8 cellular contexts compared by ENCODE assay signal in genomic region chr5:149959406-149960236, GRCh38. TPM values are rescaled to one million over a fixed set of nuclear protein-coding genes. Genes with fewer than 3 reads are reported as not detected.
DNase-seq lines count a peak whose midpoint lies in the region; ATAC-seq and TF ChIP-seq lines count a peak whose summit lies in the region.

No MANE protein-coding gene starts in this region.

- 40 to 48% (median 47%) methylated on average over 14 of the region's 14 CpGs for WGBS in psoas muscle, 3 donors

- H3K9me3 Mint-ChIP-seq in CD14-positive monocyte: peaks cover 0 to 2% (median 0%) of the 10 kb centered on the region in 7 donors
- peaks cover 3% of the 10 kb centered on the region for H3K9me3 Mint-ChIP-seq in activated naive CD4-positive, alpha-beta T cell treated with anti-CD3 and anti-CD28 coated beads, Interleukin-2, amount 10 ng/mL, durations not matched to agents 7 days and 5 days
- peaks cover 10% of the 10 kb centered on the region for H3K9me3 Mint-ChIP-seq in glutamatergic neuron (ENCODE audit: unreplicated experiment)

- DNase-seq in CD14-positive monocyte (ENCODE audit: low spot score) (peak; percentile 53), H4 (ENCODE audit: low spot score) (peak; percentile 60), RPMI7951 (ENCODE audit: low read depth) (peak; percentile 79), glutamatergic neuron (no peak), psoas muscle (no peak), ureter (ENCODE audit: low spot score) (no peak)
- peak; percentile 45 for DNase-seq in activated naive CD4-positive, alpha-beta T cell treated with anti-CD3 and anti-CD28 coated beads, Interleukin-2, amount 10 ng/mL, durations not matched to agents 7 days and 5 days

- peak overlapping the region; percentile 89 to 94 for H3K4me3 Mint-ChIP-seq in CD14-positive monocyte
- peak overlapping the region; percentile 80 for H3K4me3 Mint-ChIP-seq in activated naive CD4-positive, alpha-beta T cell treated with anti-CD3 and anti-CD28 coated beads, Interleukin-2, amount 10 ng/mL, durations not matched to agents 7 days and 5 days
- peak overlapping the region; percentile 96 for H3K4me3 Mint-ChIP-seq in glutamatergic neuron (ENCODE audit: unreplicated experiment)

- peak overlapping the region; percentile 92 for H3K27ac ChIP-seq in psoas muscle

- no peaks in the 10 kb centered on the region for H3K36me3 ChIP-seq in psoas muscle (ENCODE audit: insufficient read depth in 1 of 2, low read depth in 1 of 2)

- H3K4me3 ChIP-seq in psoas muscle: peak overlapping the region; percentile 72

- no peaks in the 10 kb centered on the region for H3K9me3 ChIP-seq in psoas muscle

- no peaks in the 10 kb centered on the region for H3K4me1 ChIP-seq in psoas muscle

- H3K4me1 Mint-ChIP-seq in CD14-positive monocyte: peaks cover 31% of the 10 kb centered on the region
- H3K4me1 Mint-ChIP-seq in activated naive CD4-positive, alpha-beta T cell treated with anti-CD3 and anti-CD28 coated beads, Interleukin-2, amount 10 ng/mL, durations not matched to agents 7 days and 5 days: peaks cover 32% of the 10 kb centered on the region
- peaks cover 9% of the 10 kb centered on the region for H3K4me1 Mint-ChIP-seq in glutamatergic neuron (ENCODE audit: low read depth, unreplicated experiment)

- intact Hi-C loops in CD14-positive monocyte (cut with micrococcal nuclease) (loop anchor here in 1 of 2 donors (2.0 to 5.0 kb wide), 2 partner anchors 19 to 43 kb away; partner anchors contain the start of genes HMGXB3 and TIGD6), psoas muscle (cut with DNase I) (loop anchor here (5.0 kb wide), 2 partner anchors 107 to 127 kb away; no protein-coding TSS in a partner anchor)

- CTCF ChIA-PET in activated naive CD4-positive, alpha-beta T cell treated with anti-CD3 and anti-CD28 coated beads, Interleukin-2, amount 10 ng/mL, durations not matched to agents 7 days and 5 days (lab: Charles Lee): interaction anchor here (0.6 to 6.6 kb wide), 16 partner anchors 11 to 343 kb away, joined by 3 to 180 read pairs (median 3); no protein-coding TSS in a partner anchor

- H3K27me3 ChIP-seq in psoas muscle (ENCODE audit: insufficient read depth in 3 of 3, low read length in 2 of 3): no peaks in the 10 kb centered on the region

- ATAC-seq in psoas muscle: peak in 2 of 4 donors; percentile 8 to 13
- no peak for ATAC-seq in HG03039 (IDR thresholded peaks at IDR 0.05; ENCODE audit: unreplicated experiment)

- H3K36me3 Mint-ChIP-seq in CD14-positive monocyte (peaks cover 2 to 3% of the 10 kb centered on the region in 2 donors), glutamatergic neuron (ENCODE audit: unreplicated experiment) (no peaks in the 10 kb centered on the region)
- peaks cover 5% of the 10 kb centered on the region for H3K36me3 Mint-ChIP-seq in activated naive CD4-positive, alpha-beta T cell treated with anti-CD3 and anti-CD28 coated beads, Interleukin-2, amount 10 ng/mL, durations not matched to agents 7 days and 5 days

- H3K27ac Mint-ChIP-seq in CD14-positive monocyte (peak overlapping the region; percentile 96 to 99 (median 97)), glutamatergic neuron (ENCODE audit: unreplicated experiment) (peak overlapping the region; percentile 90)
- H3K27ac Mint-ChIP-seq in activated naive CD4-positive, alpha-beta T cell treated with anti-CD3 and anti-CD28 coated beads, Interleukin-2, amount 10 ng/mL, durations not matched to agents 7 days and 5 days: peak overlapping the region; percentile 92

- TF ChIP-seq CTCF in CD14-positive monocyte (IDR thresholded peaks at IDR 0.05) (peak; percentile 78), glutamatergic neuron (IDR thresholded peaks at IDR 0.05; ENCODE audit: partially characterized antibody, unreplicated experiment) (peak; percentile 53), psoas muscle (IDR thresholded peaks at IDR 0.05) (peak; percentile 37)

- H3K27me3 Mint-ChIP-seq in CD14-positive monocyte (ENCODE audit: low read depth in 3 of 3) (peaks cover 0 to 1% (median 0%) of the 10 kb centered on the region in 3 donors), glutamatergic neuron (ENCODE audit: unreplicated experiment) (peaks cover 9% of the 10 kb centered on the region)
- H3K27me3 Mint-ChIP-seq in activated naive CD4-positive, alpha-beta T cell treated with anti-CD3 and anti-CD28 coated beads, Interleukin-2, amount 10 ng/mL, durations not matched to agents 7 days and 5 days: no peaks in the 10 kb centered on the region

RNA-seq across cellular contexts. Expression of gene SLC26A2, which starts 0.9 kb away (rescaled TPM):
- polyA plus RNA-seq in CD14-positive monocyte (1 to 10 TPM; 3.1 to 3.6 TPM), psoas muscle (10 to 100 TPM in 1 of 3 donors, 1 to 10 TPM in 2; 4.0 to 14.3 (median 8.0) TPM)
- total RNA-seq in H4 (2014; rRNA removed; shearing (Covaris generic)): 7.1 and 9.6 TPM in 2 replicates
- 12.5 and 13.6 TPM in 2 replicates for total RNA-seq in RPMI7951 (2014; rRNA removed; shearing (Covaris generic))
- total RNA-seq in glutamatergic neuron (ENCODE audit: unreplicated experiment) (4.7 TPM), psoas muscle (10 to 100 TPM in 1 of 4 donors, 1 to 10 TPM in 3; 4.1 to 20.1 (median 6.4) TPM), ureter (20.9 TPM)

RNA-seq across cellular contexts. Expression of gene PDE6A, which starts 15.0 kb away (rescaled TPM):
- polyA plus RNA-seq in CD14-positive monocyte (not detected), psoas muscle (under 1 TPM; 0.09 to 0.15 (median 0.10) TPM)
- 0.02 TPM in 1 of 2 replicates, not detected in the other for total RNA-seq in H4 (2014; rRNA removed; shearing (Covaris generic))
- 0.10 and 0.12 TPM in 2 replicates for total RNA-seq in RPMI7951 (2014; rRNA removed; shearing (Covaris generic))
- total RNA-seq in glutamatergic neuron (ENCODE audit: unreplicated experiment) (not detected), psoas muscle (under 1 TPM; 0.04 to 0.26 (median 0.08) TPM), ureter (not detected)

RNA-seq across cellular contexts. Expression of gene TIGD6, which starts 40.8 kb away (rescaled TPM):
- polyA plus RNA-seq in CD14-positive monocyte: 1 to 10 TPM in 1 of 2 donors, under 1 TPM in 1; 0.88 to 2.5 TPM
- 4.0 and 7.4 TPM in 2 replicates for total RNA-seq in H4 (2014; rRNA removed; shearing (Covaris generic))
- total RNA-seq in RPMI7951 (2014; rRNA removed; shearing (Covaris generic)): 4.4 and 7.0 TPM in 2 replicates
- total RNA-seq in glutamatergic neuron (ENCODE audit: unreplicated experiment): 3.3 TPM
- total RNA-seq in psoas muscle: 1 to 10 TPM; 1.9 to 4.2 (median 2.9) TPM
- 1 to 10 TPM; 1.4 to 7.8 (median 2.4) TPM for polyA plus RNA-seq in psoas muscle
- 7.0 TPM for total RNA-seq in ureter

RNA-seq across cellular contexts. Expression of gene HMGXB3, which starts 40.9 kb away (rescaled TPM):
- polyA plus RNA-seq in CD14-positive monocyte: 1 to 10 TPM; 3.1 to 6.2 TPM
- 19.0 and 21.1 TPM in 2 replicates for total RNA-seq in H4 (2014; rRNA removed; shearing (Covaris generic))
- total RNA-seq in RPMI7951 (2014; rRNA removed; shearing (Covaris generic)): 28.1 and 28.4 TPM in 2 replicates
- 48.6 TPM for total RNA-seq in glutamatergic neuron (ENCODE audit: unreplicated experiment)
- total RNA-seq in psoas muscle: 10 to 100 TPM; 12.6 to 23.2 (median 17.9) TPM
- polyA plus RNA-seq in psoas muscle: 10 to 100 TPM in 2 of 3 donors, 1 to 10 TPM in 1; 8.6 to 22.6 (median 15.4) TPM
- total RNA-seq in ureter: 51.0 TPM

Comparison
In these comparisons a context has a peak if more than half of its experiments do, and no peak if none do; other contexts are left out.
1. DNase-seq: peak in CD14-positive monocyte (single experiment), H4 (single experiment), RPMI7951 (single experiment) and activated naive CD4-positive, alpha-beta T cell treated with anti-CD3 and anti-CD28 coated beads, Interleukin-2, amount 10 ng/mL, durations not matched to agents 7 days and 5 days (single experiment); none in glutamatergic neuron (single experiment), psoas muscle (0 of 2) and ureter (single experiment).
2. Peak in every context shown above with its lines, with median percentiles within 50 percentile points of each other: H3K27ac Mint-ChIP-seq, H3K4me3 Mint-ChIP-seq and CTCF ChIP-seq.